ENCODE assay signal across 8 cellular contexts in genomic region chr2:190407662-190408537, GRCh38.
A peak's percentile ranks its signal among the peaks of the same experiment; 100 is the strongest.
DNase-seq lines count a peak whose midpoint lies in the region; ATAC-seq lines count a peak whose summit lies in the region.

Gene MFSD6 (plus strand): TSS chr2:190408355. CDS start chr2:190436030, 27,675 bp downstream.

- peak; percentile 67 for ATAC-seq in HG02885 (IDR thresholded peaks at IDR 0.05; ENCODE audit: poor library complexity, unreplicated experiment)

- DNase-seq in NCI-H1436 (lab: John Stamatoyannopoulos, UW): peak; percentile 49
- no peak for DNase-seq in NCI-H1436 treated with DMSO at 0.1 percent for 48 hours (lab: John Stamatoyannopoulos, UW)
- peak; percentile 47 for DNase-seq in NCI-H510A treated with DMSO at 0.1 percent for 48 hours (lab: John Stamatoyannopoulos, UW)
- peak; percentile 47 for DNase-seq in activated CD8-positive, alpha-beta memory T cell treated with anti-CD3 and anti-CD28 coated beads, Interleukin-2, amount 50 U/mL, for 1 hour (ENCODE audit: extremely low read depth)
- DNase-seq in epithelial cell of prostate (ENCODE audit: low read depth, low spot score): no peak
- peak; percentile 26 to 52 for DNase-seq in stimulated activated CD8-positive, alpha-beta memory T cell treated with anti-CD3 and anti-CD28 coated beads, Interleukin-7, amount 100 ng/mL, for 4 hours (ENCODE audit: low read depth in 2 of 2)

- H3K9me3 ChIP-seq in muscle layer of duodenum (ENCODE audit: control insufficient read depth in 1 of 2, low read length in 2 of 2): no peaks in the 10 kb centered on the region

- H3K27ac ChIP-seq in epithelial cell of prostate (peak within 1 kb of the TSS; percentile 42), muscle layer of duodenum (ENCODE audit: low read length) (peak within 1 kb of the TSS; percentile 78)

- H3K4me3 ChIP-seq in muscle layer of duodenum (ENCODE audit: low read depth in 1 of 2, low read length in 2 of 2): peak within 1 kb of the TSS; percentile 84 to 88

- H3K27me3 ChIP-seq in muscle layer of duodenum (ENCODE audit: low read depth, low read length): no peaks in the 10 kb centered on the region

- H3K36me3 ChIP-seq in muscle layer of duodenum (ENCODE audit: control insufficient read depth in 1 of 2, insufficient read depth in 2 of 2, low read length in 2 of 2): no peaks in the 10 kb centered on the region

- peaks cover 11 to 16% of the 10 kb centered on the region in 2 donors for H3K4me1 ChIP-seq in muscle layer of duodenum (ENCODE audit: control insufficient read depth in 1 of 2, insufficient read depth in 2 of 2, low read length in 2 of 2)

Comparison
In these comparisons a context has a peak if more than half of its experiments do, and no peak if none do; other contexts are left out.
1. DNase-seq: peak in NCI-H1436 (single experiment), NCI-H510A treated with DMSO at 0.1 percent for 48 hours (single experiment), activated CD8-positive, alpha-beta memory T cell treated with anti-CD3 and anti-CD28 coated beads, Interleukin-2, amount 50 U/mL, for 1 hour (single experiment) and stimulated activated CD8-positive, alpha-beta memory T cell treated with anti-CD3 and anti-CD28 coated beads, Interleukin-7, amount 100 ng/mL, for 4 hours (2 of 2); none in NCI-H1436 treated with DMSO at 0.1 percent for 48 hours (single experiment) and epithelial cell of prostate (single experiment).